In the genomic region with DNA sequence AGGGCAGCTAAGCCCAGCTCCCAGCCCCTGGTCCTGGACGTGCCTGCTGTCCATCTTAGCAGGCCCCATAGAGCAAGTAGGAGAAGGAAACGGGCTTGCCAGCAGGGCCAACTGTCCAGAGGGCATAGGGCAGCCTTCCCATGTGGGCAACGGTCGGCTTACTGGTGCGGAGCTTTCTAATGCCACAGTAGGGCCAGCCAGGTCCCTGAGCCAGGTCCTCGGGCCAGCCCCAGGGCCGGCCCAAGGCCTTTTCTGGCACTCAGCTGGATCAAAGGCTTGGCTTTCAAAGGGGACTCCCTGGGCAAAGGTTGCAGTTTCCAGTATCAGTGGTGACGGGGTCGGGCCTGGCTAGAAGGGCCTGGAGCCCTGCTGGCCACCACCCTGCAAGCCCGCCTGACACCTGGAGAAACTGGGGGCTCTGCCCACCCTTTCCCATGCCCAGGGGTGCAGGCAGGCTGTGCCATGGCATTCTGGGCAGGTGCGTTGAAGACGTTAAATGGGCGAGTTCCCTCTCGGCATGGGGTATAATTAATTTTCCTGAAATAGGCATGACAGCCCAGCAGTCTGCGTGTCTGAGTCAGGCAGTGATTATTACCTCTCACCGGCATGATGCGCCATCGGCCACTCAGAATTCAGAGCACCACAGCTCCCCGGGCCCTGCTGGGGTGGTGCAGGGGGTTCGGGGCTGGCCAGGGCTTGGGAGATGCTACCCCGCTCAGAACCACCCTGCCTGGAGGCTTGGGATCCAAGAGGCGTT, we compare ENCODE assay signal across 6 cellular contexts.
DNase-seq lines count a peak whose midpoint lies in the region; ATAC-seq, FAIRE-seq and TF ChIP-seq lines count a peak whose summit lies in the region.
"Not testable (repeated sequence)": the region's sequence is repeated elsewhere in the genome, so short reads cannot be mapped to it uniquely, and the experiment has no call there.

No MANE protein-coding gene starts in this region.

- not testable (repeated sequence) for H3K9ac ChIP-seq in HepG2 (ENCODE audit: insufficient read depth, low read depth, low read length)

- POLR2A ChIA-PET in HepG2 (lab: Yijun Ruan, JAX) = not testable (repeated sequence)

- BruUV-seq in HepG2 (replicated peaks; lab: Mats Ljungman, UMichigan) = not testable (repeated sequence)

- H3K27me3 ChIP-seq in right cardiac atrium (ENCODE audit: control insufficient read depth, insufficient read depth); HepG2 (ENCODE audit: control insufficient read depth in 1 of 2, insufficient read depth in 2 of 2, low read length in 2 of 2); right lobe of liver; psoas muscle (ENCODE audit: insufficient read depth in 3 of 3, low read length in 2 of 3); gastrocnemius medialis: not testable (repeated sequence)

- not testable (repeated sequence) for H3K4me3 ChIP-seq in right cardiac atrium (ENCODE audit: low read length); HepG2 (replicated peaks in 1 of 3; ENCODE audit: insufficient read depth in 1 of 3, low read depth in 2 of 3, low read length in 3 of 3); right lobe of liver; psoas muscle; gastrocnemius medialis

- peak in 2 of 3 donors; percentile 2 to 15 for DNase-seq in right cardiac atrium
- DNase-seq in left lobe of liver (ENCODE audit: low spot score); HepG2 (ENCODE audit: low spot score); psoas muscle; gastrocnemius medialis: not testable (repeated sequence)
- DNase-seq in right lobe of liver = peak in 2 of 3 donors; percentile 30 to 90

- H4K20me1 ChIP-seq in HepG2 (ENCODE audit: insufficient read depth, low read length) = not testable (repeated sequence)

- not testable (repeated sequence) for TF ChIP-seq CTCF in HepG2 (CRISPR knock-in tag; IDR thresholded peaks at IDR 0.05); right lobe of liver (IDR thresholded peaks at IDR 0.05); psoas muscle (IDR thresholded peaks at IDR 0.05); gastrocnemius medialis (IDR thresholded peaks at IDR 0.05 in 4 of 5, conservative IDR thresholded peaks at IDR 0.05 in 1 of 5)

- 100% methylated on average over 2 of the region's 22 CpGs for WGBS in right cardiac atrium
- WGBS in HepG2 (ENCODE audit: low lambda C conversion rate) = 82% methylated on average over 3 of the region's 22 CpGs
- no CpG with 5 or more reads among the region's 22 CpGs for whole genome bisulfite sequencing in right lobe of liver (ENCODE audit: insufficient coverage, low coverage, low lambda C conversion rate, missing lambda C conversion rate)
- WGBS in psoas muscle, 3 donors = 50% methylated on average over 6 of the region's 22 CpGs; no CpG with 5 or more reads in 2 of the 3 donors

- not testable (repeated sequence) for TF ChIP-seq RAD21 in HepG2 (CRISPR knock-in tag; IDR thresholded peaks at IDR 0.05)

- FAIRE-seq in HepG2 (lab: Jason Lieb, UNC) = not testable (repeated sequence)

- not testable (repeated sequence) for ATAC-seq in right cardiac atrium
- peak; percentile 88 for ATAC-seq in left lobe of liver
- ATAC-seq in HepG2 = peak; percentile 90
- ATAC-seq in right lobe of liver = peak; percentile 86 to 95 (median 92)
- ATAC-seq in psoas muscle = peak; percentile 78 to 90 (median 85)
- peak; percentile 65 to 80 for ATAC-seq in gastrocnemius medialis

- not testable (repeated sequence) for TF ChIP-seq EP300 in HepG2 (IDR thresholded peaks at IDR 0.05; ENCODE audit: low read depth in 2 of 2, low read length in 2 of 2); HepG2 (CRISPR knock-in tag; IDR thresholded peaks at IDR 0.05; ENCODE audit: borderline replicate concordance)

- H3K27ac ChIP-seq in right cardiac atrium (ENCODE audit: low read length); HepG2 (ENCODE audit: extremely low read length, insufficient read depth, low read length); right lobe of liver; psoas muscle; gastrocnemius medialis: not testable (repeated sequence)

- not testable (repeated sequence) for TF ChIP-seq POLR2A in HepG2 (IDR thresholded peaks at IDR 0.05; ENCODE audit: insufficient read depth in 1 of 2, low read depth in 2 of 2, low read length in 2 of 2); right lobe of liver (IDR thresholded peaks at IDR 0.05); gastrocnemius medialis (IDR thresholded peaks at IDR 0.05)

- H3K4me2 ChIP-seq in HepG2 (ENCODE audit: low read depth, low read length) = not testable (repeated sequence)

- not testable (repeated sequence) for H2AFZ ChIP-seq in HepG2 (ENCODE audit: low read length)

- intact Hi-C loops in right cardiac atrium (cut with DNase I); HepG2 (cut with micrococcal nuclease; ENCODE audit: unreplicated experiment); right lobe of liver (cut with DNase I); psoas muscle (cut with DNase I); gastrocnemius medialis (cut with DNase I; ENCODE audit: low total_unique reads): not testable (repeated sequence)

- not testable (repeated sequence) for H3K79me2 ChIP-seq in HepG2 (ENCODE audit: insufficient read depth, low read length)

- not testable (repeated sequence) for H3K9me3 ChIP-seq in right cardiac atrium (ENCODE audit: control insufficient read depth, low read length); HepG2 (ENCODE audit: low read length); right lobe of liver; psoas muscle; gastrocnemius medialis

- CTCF ChIA-PET in HepG2 (lab: Yijun Ruan, JAX; ENCODE audit: low intra/inter-chr PET ratio, low total read pairs) = not testable (repeated sequence)

- H3K36me3 ChIP-seq in HepG2 (replicated peaks in 1 of 2; ENCODE audit: control insufficient read depth in 1 of 2, insufficient read depth in 2 of 2, low read length in 2 of 2); right lobe of liver; psoas muscle (ENCODE audit: insufficient read depth in 1 of 2, low read depth in 1 of 2); gastrocnemius medialis: not testable (repeated sequence)

- H3K4me1 ChIP-seq in right cardiac atrium (ENCODE audit: control insufficient read depth, insufficient read depth, low read length); HepG2 (ENCODE audit: insufficient read depth, low read length); right lobe of liver; psoas muscle; gastrocnemius medialis: not testable (repeated sequence)

- in situ Hi-C loops in HepG2 (cut with HindIII; ENCODE audit: extremely low pct_ligation_motif_present, low pct_unique_long_range_greater_than_20kb); gastrocnemius medialis (cut with MboI; ENCODE audit: low sequenced_read_pairs in 4 of 4): not testable (repeated sequence)
